In genomic region chrX:129488359-129488758, GRCh38 we compare ENCODE assay signal across 8 cellular contexts. TPM values are rescaled to one million over a fixed set of nuclear protein-coding genes. Genes with fewer than 3 reads are reported as not detected.
"Had no signal": no experiment of that assay in that cellular context is flagged by ENCODE, and none has a peak within 500 bp of the region (broad histone marks: within the 10 kb centered on the region; RNA-seq: fewer than 3 reads in every experiment).

No MANE protein-coding gene starts in this region.

- H3K4me1 ChIP-seq: HAP-1 had no signal

- ATAC-seq: HCT116 had no signal

- H3K27ac ChIP-seq: GM23248, KMS-11 had no signal

- DNase-seq: GM23248, GOT3, H7, KBM-7 had no signal

RNA-seq across cellular contexts. Expression of gene SMARCA1, which starts 34.9 kb away (rescaled TPM):
- polyA plus RNA-seq: IgD-negative memory B cell had no signal
